In the genomic region with DNA sequence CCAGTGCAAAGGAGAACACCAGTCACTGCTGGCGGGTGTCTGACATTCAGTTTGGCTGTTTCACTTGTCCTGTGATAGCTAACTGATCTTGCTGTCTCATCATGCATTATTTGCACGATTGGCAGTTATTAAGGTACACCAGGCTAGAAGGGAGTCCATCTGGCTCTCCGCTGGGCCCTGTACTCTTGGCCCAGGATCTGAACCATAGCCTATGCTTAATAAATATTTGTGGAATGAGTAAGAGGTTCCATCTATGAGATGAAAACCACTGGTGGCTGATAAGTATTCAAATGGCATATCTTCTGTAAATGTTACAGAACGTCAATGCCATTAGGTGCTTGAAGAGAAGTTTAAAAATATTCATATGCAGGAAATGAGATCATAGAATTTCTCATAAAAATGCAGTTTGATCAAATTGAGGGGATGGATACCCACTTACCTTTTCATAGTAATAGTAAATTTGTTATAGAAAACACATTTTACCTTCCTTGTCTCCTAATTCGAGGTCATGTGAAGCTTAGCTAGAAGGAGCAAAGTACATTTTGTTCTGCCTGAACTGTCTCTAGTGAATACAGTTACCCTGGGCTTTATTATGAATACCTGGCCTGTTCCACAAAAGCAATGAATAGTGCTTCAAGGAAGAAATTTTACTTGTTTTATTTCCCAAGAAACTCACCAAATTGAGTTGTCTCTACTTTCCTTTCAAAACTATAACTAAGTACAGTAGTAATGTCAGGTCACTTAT, we compare ENCODE assay signal across 1 cellular context.
TF ChIP-seq lines count a peak whose summit lies in the region.

No MANE protein-coding gene starts in this region.

TF ChIP-seq in SK-N-SH, 30 proteins besides CTCF, POLR2A, EP300 and RAD21 (continued from another document):
- TF ChIP-seq POLR2AphosphoS5 (IDR thresholded peaks at IDR 0.05; ENCODE audit: low read depth, low read length): peak; percentile 33; the same call in 1 of the 2 replicates
- peak; percentile 88; the same call in 1 of the 2 replicates for TF ChIP-seq TEAD4 (IDR thresholded peaks at IDR 0.05; ENCODE audit: borderline replicate concordance, insufficient read depth)
